16 cellular contexts compared by ENCODE assay signal in the genomic region with DNA sequence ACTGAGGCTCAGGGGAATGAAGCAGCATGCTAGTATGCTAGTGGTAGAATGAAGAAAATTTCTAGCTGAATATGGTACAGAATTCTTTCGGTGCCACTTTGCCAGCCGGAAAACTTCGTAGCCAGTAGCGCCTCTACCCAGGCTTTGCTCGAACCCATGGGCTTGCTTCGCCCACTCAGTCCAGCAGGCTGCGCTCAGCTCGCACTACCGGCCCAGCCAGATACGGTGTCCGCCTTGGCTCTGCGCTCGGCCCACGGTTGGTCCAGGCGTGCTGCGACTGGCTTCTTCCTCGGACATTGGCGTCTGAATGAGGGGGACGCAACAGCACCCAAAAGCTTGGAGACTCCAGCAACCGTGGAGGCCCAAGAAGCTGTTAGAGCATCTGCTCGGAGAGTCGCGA.
"Had no signal": no experiment of that assay in that cellular context is flagged by ENCODE, and none has a peak within 500 bp of the region (broad histone marks: within the 10 kb centered on the region; RNA-seq: fewer than 3 reads in every experiment).

No MANE protein-coding gene starts in this region.

- H3K27ac Mint-ChIP-seq: activated CD4-positive, alpha-beta memory T cell treated with anti-CD3 and anti-CD28 coated beads, Interleukin-2, amount 10 ng/mL, durations not matched to agents 7 days and 5 days; activated CD4-positive, alpha-beta T cell treated with anti-CD3 and anti-CD28 coated beads for 36 hours; activated T-cell treated with anti-CD3 and anti-CD28 coated beads, Interleukin-2, amount 50 U/mL, for 72 hours; naive thymus-derived CD4-positive, alpha-beta T cell; type B pancreatic cell had no signal

- H3K4me1 Mint-ChIP-seq: activated CD4-positive, alpha-beta memory T cell treated with anti-CD3 and anti-CD28 coated beads, Interleukin-2, amount 10 ng/mL, durations not matched to agents 7 days and 5 days; activated CD4-positive, alpha-beta T cell treated with anti-CD3 and anti-CD28 coated beads for 36 hours; naive thymus-derived CD4-positive, alpha-beta T cell had no signal

- H3K27ac ChIP-seq: ascending aorta, esophagus muscularis mucosa, psoas muscle, right lobe of liver, spleen had no signal

- DNase-seq: activated CD4-positive, alpha-beta memory T cell treated with anti-CD3 and anti-CD28 coated beads, Interleukin-2, amount 10 ng/mL, durations not matched to agents 7 days and 5 days; activated CD4-positive, alpha-beta T cell treated with anti-CD3 and anti-CD28 coated beads for 36 hours; activated naive CD4-positive, alpha-beta T cell; activated T-cell treated with anti-CD3 and anti-CD28 coated beads, Interleukin-2, amount 50 U/mL, for 72 hours; naive thymus-derived CD4-positive, alpha-beta T cell; occipital lobe; psoas muscle; right lobe of liver; spleen; stimulated activated CD4-positive, alpha-beta T cell treated with anti-CD3 and anti-CD28 coated beads, Interleukin-1b, Interleukin-23, amount 100 ng/mL, for 48 hours; stimulated activated naive CD4-positive, alpha-beta T cell; substantia nigra had no signal

- ATAC-seq: activated CD4-positive, alpha-beta T cell treated with anti-CD3 and anti-CD28 coated beads for 36 hours; activated T-cell treated with anti-CD3 and anti-CD28 coated beads, Interleukin-2, amount 50 U/mL, for 72 hours; naive thymus-derived CD4-positive, alpha-beta T cell; psoas muscle; right lobe of liver had no signal

- H3K9me3 Mint-ChIP-seq: type B pancreatic cell had no signal

- H3K4me3 ChIP-seq: ascending aorta, esophagus muscularis mucosa, lung, psoas muscle, right lobe of liver, spleen had no signal

- H3K27me3 Mint-ChIP-seq: activated CD4-positive, alpha-beta memory T cell treated with anti-CD3 and anti-CD28 coated beads, Interleukin-2, amount 10 ng/mL, durations not matched to agents 7 days and 5 days; activated CD4-positive, alpha-beta T cell treated with anti-CD3 and anti-CD28 coated beads for 36 hours; naive thymus-derived CD4-positive, alpha-beta T cell; type B pancreatic cell had no signal

- H3K9me3 ChIP-seq: ascending aorta, esophagus muscularis mucosa, right lobe of liver had no signal

- H3K27me3 ChIP-seq: ascending aorta, esophagus muscularis mucosa, right lobe of liver, spleen had no signal

- H3K36me3 ChIP-seq: ascending aorta, esophagus muscularis mucosa, right lobe of liver, spleen had no signal

- H3K4me1 ChIP-seq: ascending aorta, esophagus muscularis mucosa, psoas muscle, right lobe of liver, spleen had no signal

- H3K36me3 Mint-ChIP-seq: naive thymus-derived CD4-positive, alpha-beta T cell; type B pancreatic cell had no signal

- H3K4me3 Mint-ChIP-seq: activated CD4-positive, alpha-beta memory T cell treated with anti-CD3 and anti-CD28 coated beads, Interleukin-2, amount 10 ng/mL, durations not matched to agents 7 days and 5 days; activated CD4-positive, alpha-beta T cell treated with anti-CD3 and anti-CD28 coated beads for 36 hours; activated T-cell treated with anti-CD3 and anti-CD28 coated beads, Interleukin-2, amount 50 U/mL, for 72 hours; naive thymus-derived CD4-positive, alpha-beta T cell; type B pancreatic cell had no signal
